Comparison of ENCODE assay signal across 13 cellular contexts in the genomic region with DNA sequence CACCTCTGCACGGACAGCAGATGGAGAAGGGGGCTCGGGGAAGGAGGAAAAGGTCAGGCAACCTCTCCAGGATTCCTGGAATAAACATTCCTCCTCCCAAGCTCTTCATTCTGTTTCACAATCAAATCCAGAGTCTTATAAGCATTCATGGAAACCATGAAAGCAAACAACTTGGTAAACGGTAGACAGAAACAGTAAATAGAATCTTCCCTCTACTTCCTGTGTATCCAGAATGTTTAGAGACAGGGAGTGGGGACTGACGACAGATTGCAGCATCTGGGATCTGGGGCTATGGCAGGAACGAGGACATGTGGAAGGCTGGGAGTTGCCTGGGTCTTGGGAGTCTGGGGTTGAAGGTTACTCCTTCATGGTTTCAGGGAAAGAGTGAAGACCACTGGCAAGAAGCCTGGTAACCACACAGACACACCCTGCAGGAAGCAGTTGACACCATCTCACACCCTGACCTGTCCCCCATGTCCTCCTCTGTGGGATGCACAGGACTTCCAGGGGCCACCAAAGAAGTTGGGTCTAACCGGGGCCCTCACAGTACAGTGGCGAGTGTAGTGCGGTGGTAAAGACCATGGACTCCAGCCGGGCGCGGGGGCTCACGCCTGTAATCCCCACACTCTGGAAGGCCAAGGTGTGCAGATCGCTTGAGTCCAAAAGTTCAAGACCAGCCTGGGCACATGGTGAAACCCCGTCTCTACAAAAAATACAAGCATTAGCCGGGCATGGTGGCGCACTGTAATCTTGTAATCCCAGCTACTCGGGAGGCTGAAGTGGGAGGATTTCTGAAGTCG. TPM values are rescaled to one million over a fixed set of nuclear protein-coding genes. Genes with fewer than 3 reads are reported as not detected.
DNase-seq lines count a peak whose midpoint lies in the region; ATAC-seq and TF ChIP-seq lines count a peak whose summit lies in the region.
"Had no signal": no experiment of that assay in that cellular context is flagged by ENCODE, and none has a peak within 500 bp of the region (broad histone marks: within the 10 kb centered on the region; RNA-seq: fewer than 3 reads in every experiment).

No MANE protein-coding gene starts in this region.

- no peak for TF ChIP-seq POLR2A in esophagus squamous epithelium (IDR thresholded peaks at IDR 0.05)

- H3K79me2 ChIP-seq in PC-3 (ENCODE audit: low read length): no peaks in the 10 kb centered on the region

- H3K4me2 ChIP-seq in PC-3 (ENCODE audit: low read length): peak overlapping the region; percentile 49

- CTCF ChIA-PET in Calu3 (lab: Charles Lee): interaction anchor here (0.7 to 0.8 kb wide), 3 partner anchors 8 to 613 kb away, joined by 3 to 8 read pairs (median 4); no protein-coding TSS in a partner anchor
- CTCF ChIA-PET in PC-3 (lab: Charles Lee): no interaction called here

- H3F3A ChIP-seq in PC-3 (ENCODE audit: low read length, unreplicated experiment): no peaks in the 10 kb centered on the region

- BruUV-seq in Calu3 (replicated peaks; lab: Mats Ljungman, UMichigan): no TSS peak
- BruUV-seq in PC-3 (replicated peaks; lab: Mats Ljungman, UMichigan): no TSS peak

- H3K9me3 ChIP-seq in PC-3 (ENCODE audit: low read length) (no peaks in the 10 kb centered on the region), esophagus squamous epithelium (no peaks in the 10 kb centered on the region), psoas muscle (no peaks in the 10 kb centered on the region)

- H3K27me3 Mint-ChIP-seq in Calu3 (ENCODE audit: unreplicated experiment): peaks cover 56% of the 10 kb centered on the region

- H3K36me3 Mint-ChIP-seq in Calu3 (ENCODE audit: insufficient read depth, unreplicated experiment): no peaks in the 10 kb centered on the region

- H3K36me3 ChIP-seq in PC-3 (ENCODE audit: low read depth, low read length) (no peaks in the 10 kb centered on the region), esophagus squamous epithelium (no peaks in the 10 kb centered on the region), psoas muscle (ENCODE audit: insufficient read depth in 1 of 2, low read depth in 1 of 2) (no peaks in the 10 kb centered on the region)

- H4K20me1 ChIP-seq in PC-3 (ENCODE audit: low read length): no peaks in the 10 kb centered on the region

- intact Hi-C loops in Calu3 (cut with micrococcal nuclease; ENCODE audit: unreplicated experiment) (no loop called here), PC-3 (cut with micrococcal nuclease) (no loop called here), esophagus squamous epithelium (cut with DNase I) (no loop called here), psoas muscle (cut with DNase I) (no loop called here)

- ATAC-seq in PC-3 (no peak), psoas muscle (no peak), GM18517 (IDR thresholded peaks at IDR 0.05; ENCODE audit: unreplicated experiment) (no peak)

- H3K4me3 ChIP-seq in PC-3 (ENCODE audit: low read length) (peak overlapping the region; percentile 27; the same call in 1 of the 2 replicates), esophagus squamous epithelium (peak overlapping the region in 2 of 4 donors; percentile 4 to 37), psoas muscle (no peak overlapping the region)
- H3K4me3 ChIP-seq: dorsolateral prefrontal cortex had no signal

- no peak overlapping the region for H3K9ac ChIP-seq in PC-3 (ENCODE audit: low read length)

- peaks cover 32% of the 10 kb centered on the region for H3K4me1 Mint-ChIP-seq in Calu3 (ENCODE audit: low read depth, unreplicated experiment)

- no peaks in the 10 kb centered on the region for H3K9me3 Mint-ChIP-seq in Calu3 (ENCODE audit: low read depth, unreplicated experiment)

- peak overlapping the region; percentile 52; the same call in 1 of the 2 replicates for H2AFZ ChIP-seq in PC-3 (ENCODE audit: low read length)

- 71 to 80% methylated on average over 7 to 12 of the region's 18 CpGs for WGBS in esophagus squamous epithelium, 2 donors
- WGBS in psoas muscle, 3 donors: 71 to 78% (median 76%) methylated on average over 18 of the region's 18 CpGs

- H3K27me3 ChIP-seq in PC-3 (ENCODE audit: low read length) (peaks cover 10% of the 10 kb centered on the region; the same call in 1 of the 2 replicates), esophagus squamous epithelium (peaks cover 0 to 29% (median 0%) of the 10 kb centered on the region in 4 donors), psoas muscle (ENCODE audit: insufficient read depth in 3 of 3, low read length in 2 of 3) (peaks cover 0 to 11% (median 5%) of the 10 kb centered on the region in 3 donors)

- H3K4me1 ChIP-seq in PC-3 (ENCODE audit: insufficient read depth, low read length) (peaks cover 9% of the 10 kb centered on the region), esophagus squamous epithelium (peaks cover 27 to 55% (median 38%) of the 10 kb centered on the region in 3 donors), psoas muscle (peaks cover 2% of the 10 kb centered on the region)

- POLR2A ChIA-PET in PC-3 (lab: Charles Lee; ENCODE audit: unreplicated experiment): no interaction called here

- no peak overlapping the region for H3K27ac ChIP-seq in PC-3 (ENCODE audit: low read length)
- H3K27ac ChIP-seq in esophagus squamous epithelium: peak overlapping the region; percentile 72 to 91 (median 84)
- H3K27ac ChIP-seq in psoas muscle: peak overlapping the region; percentile 23

- no peak for TF ChIP-seq CTCF in Calu3 (IDR thresholded peaks at IDR 0.05; ENCODE audit: unreplicated experiment)
- no peak for TF ChIP-seq CTCF in PC-3 (conservative IDR thresholded peaks at IDR 0.05; ENCODE audit: low read depth, low read length)
- no peak for TF ChIP-seq CTCF in esophagus squamous epithelium (IDR thresholded peaks at IDR 0.05)
- TF ChIP-seq CTCF in psoas muscle (IDR thresholded peaks at IDR 0.05): no peak

- H3K27ac Mint-ChIP-seq in Calu3 (ENCODE audit: unreplicated experiment): peak overlapping the region; percentile 3

- H3K4me3 Mint-ChIP-seq in Calu3 (ENCODE audit: low read depth, unreplicated experiment): peak overlapping the region; percentile 17

- DNase-seq in Calu3 (no peak), PC-3 (no peak), esophagus squamous epithelium (lab: John Stamatoyannopoulos, UW) (no peak), psoas muscle (no peak), NCI-H69 (lab: John Stamatoyannopoulos, UW) (no peak), hepatic stellate cell (ENCODE audit: low spot score) (no peak)
- DNase-seq in stimulated activated CD4-positive, alpha-beta T cell treated with anti-CD3 and anti-CD28 coated beads, Interleukin-1b, Interleukin-23, amount 100 ng/mL, for 48 hours: no peak
- DNase-seq: dorsolateral prefrontal cortex, naive B cell, NCI-H2081 treated with DMSO at 0.1 percent for 48 hours had no signal

- H3K9me2 ChIP-seq in PC-3 (replicated peaks; ENCODE audit: low read length): no peaks in the 10 kb centered on the region

RNA-seq across cellular contexts. Expression of a gene that starts 10.7 kb away (rescaled TPM):
- total RNA-seq in Calu3 (2022): not detected in 2 replicates
- total RNA-seq in PC-3 (2014; rRNA removed): not detected in 2 replicates
- total RNA-seq in esophagus squamous epithelium: 1 to 10 TPM in 1 of 4 donors, under 1 TPM in 2, not detected in 1; 0.49 to 2.5 (median 0.56) TPM
- under 1 TPM in 3 of 4 donors, not detected in 1; 0.13 to 0.47 (median 0.41) TPM for total RNA-seq in psoas muscle
- under 1 TPM; 0.07 to 0.16 (median 0.08) TPM for polyA plus RNA-seq in psoas muscle
- total RNA-seq: Daoy, temporal lobe had no signal

RNA-seq across cellular contexts. Expression of a gene that starts 52.9 kb away (rescaled TPM):
- total RNA-seq in Calu3 (2022) (not detected in 2 replicates), PC-3 (2014; rRNA removed) (not detected in 2 replicates), esophagus squamous epithelium (100 to 1,000 TPM in 2 of 4 donors, 10 to 100 TPM in 1, 1 to 10 TPM in 1; 4.6 to 656 (median 111) TPM), psoas muscle (not detected)
- polyA plus RNA-seq in psoas muscle: not detected
- total RNA-seq: Daoy had no signal
